In the genomic region with DNA sequence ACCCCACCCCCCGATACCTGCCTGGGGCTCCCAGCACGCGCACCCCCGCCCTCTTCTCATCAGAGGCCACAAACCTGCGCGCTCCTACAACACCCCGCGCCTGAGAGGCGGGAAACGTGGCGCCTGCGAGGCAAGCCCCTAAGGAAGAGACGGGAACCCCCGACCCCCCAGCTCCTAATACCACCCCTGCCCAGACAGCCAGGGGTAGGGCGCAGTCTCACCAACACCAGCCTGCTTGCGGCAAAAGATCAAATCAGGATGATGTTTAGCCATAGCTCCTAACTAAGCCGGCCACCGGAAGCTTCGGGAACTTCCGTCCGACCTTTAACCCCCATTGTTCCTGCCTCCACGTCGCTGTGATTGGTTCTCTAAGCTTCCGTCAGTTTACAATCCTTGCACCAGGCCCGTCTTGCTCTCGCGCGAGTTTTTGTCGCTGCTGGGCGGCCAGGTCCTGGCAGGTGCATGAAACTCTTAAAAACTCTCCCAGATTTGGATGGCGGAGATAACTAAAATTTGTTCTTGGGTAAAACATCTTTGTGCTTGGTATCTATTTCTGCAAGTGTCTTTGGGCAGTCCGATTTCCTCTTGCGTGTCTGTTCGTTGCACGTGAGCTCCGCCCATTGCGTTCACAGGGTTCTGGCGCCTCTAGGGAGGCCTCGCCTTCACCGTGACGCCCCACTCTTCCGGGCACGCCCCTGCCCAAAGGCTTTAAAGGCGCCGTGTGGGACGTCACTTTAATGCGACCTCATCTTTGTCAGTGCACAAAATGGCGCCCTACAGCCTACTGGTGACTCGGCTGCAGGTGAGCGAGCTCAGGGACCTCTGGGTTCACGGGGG, we compare ENCODE assay signal across 8 cellular contexts. TPM values are rescaled to one million over a fixed set of nuclear protein-coding genes. Genes with fewer than 3 reads are reported as not detected.
A peak's percentile ranks its signal among the peaks of the same experiment; 100 is the strongest.
DNase-seq lines count a peak whose midpoint lies in the region; ATAC-seq and TF ChIP-seq lines count a peak whose summit lies in the region.

Gene ACO2, plus strand, starts transcription at position 737 of the 837 bp plus-strand sequence. Its CDS starts 30 bp downstream, at position 767.
A gene with protein sequence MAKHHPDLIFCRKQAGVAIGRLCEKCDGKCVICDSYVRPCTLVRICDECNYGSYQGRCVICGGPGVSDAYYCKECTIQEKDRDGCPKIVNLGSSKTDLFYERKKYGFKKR (minus strand): TSS at position 312 of the 837 bp plus-strand sequence. CDS start 39 bp downstream, at position 273.

- peaks cover 90% of the 10 kb centered on the region for H3K79me2 ChIP-seq in PC-9 (ENCODE audit: low read depth)

- H3F3A ChIP-seq in PC-9 (ENCODE audit: insufficient read depth, low read depth), result peaks cover 22% of the 10 kb centered on the region; the same call in 1 of the 2 replicates

- H3K9me2 ChIP-seq in PC-9 (ENCODE audit: insufficient read depth), result no peaks in the 10 kb centered on the region

- POLR2A ChIA-PET in PC-9 (lab: Charles Lee; ENCODE audit: unreplicated experiment), result interaction anchor here (0.5 to 1.5 kb wide), 10 partner anchors 19 to 975 kb away, joined by 3 to 15 read pairs (median 4); partner anchors contain the start of genes TEF and TOB2

- peaks cover 25% of the 10 kb centered on the region for H3K4me1 ChIP-seq in PC-9 (replicated peaks; ENCODE audit: insufficient read depth)

- intact Hi-C loops in PC-9 (cut with micrococcal nuclease; ENCODE audit: unreplicated experiment), result loop anchor here (1.0 kb wide), 2 partner anchors 20 to 49 kb away; no protein-coding TSS in a partner anchor

- DNase-seq in DMS153 (lab: John Stamatoyannopoulos, UW) (peak; percentile 96), PC-9 (peak; percentile 94 to 96), epithelial cell of proximal tubule (ENCODE audit: low read depth) (peak; percentile 94), mucosa of gallbladder (ENCODE audit: low spot score) (peak; percentile 98)
- peak; percentile 97 for DNase-seq in Jurkat, Clone E6-1 (ENCODE audit: low read depth, low spot score)
- DNase-seq in activated T-cell treated with anti-CD3 and anti-CD28 coated beads, Interleukin-2, amount 50 U/mL, for 1 hour, result peak; percentile 99
- peak; percentile 96 to 98 for DNase-seq in stimulated activated CD8-positive, alpha-beta memory T cell treated with anti-CD3 and anti-CD28 coated beads, Interleukin-4, amount 100 ng/mL, for 4 hours (ENCODE audit: low read depth in 2 of 2, low spot score in 1 of 2)

- no peaks in the 10 kb centered on the region for H3K9me3 ChIP-seq in PC-9 (ENCODE audit: insufficient read depth, low read depth)

- TF ChIP-seq CTCF in PC-9 (conservative IDR thresholded peaks at IDR 0.05) (no peak), epithelial cell of proximal tubule (conservative IDR thresholded peaks at IDR 0.05; ENCODE audit: low read depth, low read length) (no peak)

- H4K20me1 ChIP-seq in PC-9 (ENCODE audit: insufficient read depth), result peaks cover 19% of the 10 kb centered on the region; the same call in 1 of the 2 replicates

- H3K4me3 ChIP-seq in Jurkat, Clone E6-1 (ENCODE audit: low read length), result peak within 1 kb of the TSS; percentile 94
- peak within 1 kb of the TSS; percentile 84 for H3K4me3 ChIP-seq in PC-9
- H3K4me3 ChIP-seq in epithelial cell of proximal tubule (ENCODE audit: low read depth, low read length), result peak within 1 kb of the TSS; percentile 83

- no TSS peak for BruUV-seq in PC-9 (replicated peaks; lab: Mats Ljungman, UMichigan)

- H2AFZ ChIP-seq in PC-9, result peak within 1 kb of the TSS; percentile 83

- H3K36me3 ChIP-seq in PC-9 (ENCODE audit: low read depth), result peaks cover 45% of the 10 kb centered on the region

- ATAC-seq in GM21619 (IDR thresholded peaks at IDR 0.05; ENCODE audit: unreplicated experiment), result peak; percentile 80

- no peaks in the 10 kb centered on the region for H3K27me3 ChIP-seq in PC-9 (ENCODE audit: insufficient read depth, low read depth)

- peak within 1 kb of the TSS; percentile 78 for H3K27ac ChIP-seq in PC-9

- CTCF ChIA-PET in PC-9 (lab: Charles Lee), result interaction anchor here (0.6 to 1.3 kb wide), 3 partner anchors 49 to 1719 kb away, joined by 3 to 4 read pairs (median 4); no protein-coding TSS in a partner anchor

- peak within 1 kb of the TSS; percentile 96 for H3K4me2 ChIP-seq in PC-9

RNA-seq across cellular contexts. Expression of gene ACO2, which starts in this region (rescaled TPM):
- 98.6 TPM for polyA plus RNA-seq in Jurkat, Clone E6-1 (2012; ENCODE audit: insufficient read depth, insufficient read length)
- total RNA-seq in PC-9 (2021) (76.7 and 80.0 TPM in 2 replicates), epithelial cell of proximal tubule (58.8 and 81.8 TPM in 2 replicates), mucosa of gallbladder (172 TPM)

RNA-seq across cellular contexts. Expression of the second gene that starts in this region (rescaled TPM):
- 165 TPM for polyA plus RNA-seq in Jurkat, Clone E6-1 (2012; ENCODE audit: insufficient read depth, insufficient read length)
- total RNA-seq in PC-9 (2021), result 49.1 and 62.9 TPM in 2 replicates
- total RNA-seq in epithelial cell of proximal tubule, result 61.1 and 82.3 TPM in 2 replicates
- total RNA-seq in mucosa of gallbladder, result 29.1 TPM

Comparison
In these comparisons a context has a peak if more than half of its experiments do, and no peak if none do; other contexts are left out.
1. Peak in every context shown above with its lines: DNase-seq, ATAC-seq, H3K4me3 ChIP-seq and H3K27ac ChIP-seq.